Comparison of ENCODE assay signal across 9 cellular contexts in genomic region chr7:85890244-85890811, GRCh38.
DNase-seq lines count a peak whose midpoint lies in the region; ATAC-seq and TF ChIP-seq lines count a peak whose summit lies in the region.
"Had no signal": no experiment of that assay in that cellular context is flagged by ENCODE, and none has a peak within 500 bp of the region (broad histone marks: within the 10 kb centered on the region; RNA-seq: fewer than 3 reads in every experiment).

No MANE protein-coding gene starts in this region.

- H3K4me3 ChIP-seq in A673 (ENCODE audit: low read depth, low read length, poor library complexity, severe bottlenecking) (no peak overlapping the region), cardiac fibroblast (replicated peaks in 1 of 2; ENCODE audit: low read depth in 2 of 2, low read length in 2 of 2) (no peak overlapping the region)

- no peak overlapping the region for H3K27ac ChIP-seq in A673 (ENCODE audit: low read depth, low read length, poor library complexity, severe bottlenecking)

- no peaks in the 10 kb centered on the region for H3K36me3 ChIP-seq in A673 (ENCODE audit: insufficient read depth, low read length, poor library complexity, severe bottlenecking)

- DNase-seq in A673 (ENCODE audit: low spot score): peak; percentile 34
- DNase-seq in NCI-H524 treated with DMSO at 0.1 percent for 48 hours (lab: John Stamatoyannopoulos, UW): peak; percentile 4
- DNase-seq in cardiac fibroblast (ENCODE audit: low read depth in 2 of 2): peak; percentile 42 to 45
- peak; percentile 43 for DNase-seq in middle frontal gyrus (ENCODE audit: extremely low spot score, low spot score)
- no peak for DNase-seq in activated T-cell treated with anti-CD3 and anti-CD28 coated beads, Interleukin-2, amount 50 U/mL, for 48 hours
- no peak for DNase-seq in activated CD4-positive, alpha-beta T cell treated with anti-CD3 and anti-CD28 coated beads for 36 hours

- POLR2A ChIA-PET in A673 (lab: Charles Lee; ENCODE audit: low non-redundant PET): interaction anchor here (0.6 kb wide), 1 partner anchor 579 kb away, joined by 3 read pairs; no protein-coding TSS in a partner anchor
- POLR2A ChIA-PET in activated CD4-positive, alpha-beta T cell treated with anti-CD3 and anti-CD28 coated beads for 36 hours (lab: Charles Lee): no interaction called here

- CTCF ChIA-PET in A673 (lab: Charles Lee): interaction anchor here (1.0 kb wide), 4 partner anchors 579 to 1015 kb away, joined by 3 to 21 read pairs (median 6); no protein-coding TSS in a partner anchor
- CTCF ChIA-PET in activated CD4-positive, alpha-beta T cell treated with anti-CD3 and anti-CD28 coated beads for 36 hours (lab: Charles Lee): interaction anchor here (0.6 to 2.7 kb wide), 2 partner anchors 13 to 580 kb away, joined by 3 to 13 read pairs; no protein-coding TSS in a partner anchor

- peak; percentile 89 for ATAC-seq in GM18519 (IDR thresholded peaks at IDR 0.05; ENCODE audit: low FRiP score, unreplicated experiment)
- ATAC-seq in HG03103 (IDR thresholded peaks at IDR 0.05; ENCODE audit: low read depth, unreplicated experiment): peak; percentile 88
- ATAC-seq in activated CD4-positive, alpha-beta T cell treated with anti-CD3 and anti-CD28 coated beads for 36 hours: no peak

- H3K27ac Mint-ChIP-seq in activated CD4-positive, alpha-beta T cell treated with anti-CD3 and anti-CD28 coated beads for 36 hours: no peak overlapping the region

- H3K27me3 ChIP-seq in A673 (replicated peaks; ENCODE audit: insufficient read depth, low read depth, low read length, poor library complexity): no peaks in the 10 kb centered on the region

- no peaks in the 10 kb centered on the region for H3K27me3 Mint-ChIP-seq in activated CD4-positive, alpha-beta T cell treated with anti-CD3 and anti-CD28 coated beads for 36 hours
- H3K27me3 Mint-ChIP-seq: central memory CD8-positive, alpha-beta T cell had no signal

- BruUV-seq in A673 (replicated peaks; lab: Mats Ljungman, UMichigan): no TSS peak

- H3K4me3 Mint-ChIP-seq in activated CD4-positive, alpha-beta T cell treated with anti-CD3 and anti-CD28 coated beads for 36 hours: no peak overlapping the region
- H3K4me3 Mint-ChIP-seq: central memory CD8-positive, alpha-beta T cell had no signal

- no peaks in the 10 kb centered on the region for H3K4me1 ChIP-seq in A673 (ENCODE audit: insufficient read depth, low read length, poor library complexity, severe bottlenecking)

- H3K9me3 ChIP-seq in A673 (ENCODE audit: low read depth, low read length, poor library complexity, severe bottlenecking): no peaks in the 10 kb centered on the region

- no peaks in the 10 kb centered on the region for H3K4me1 Mint-ChIP-seq in activated CD4-positive, alpha-beta T cell treated with anti-CD3 and anti-CD28 coated beads for 36 hours
- H3K4me1 Mint-ChIP-seq: central memory CD8-positive, alpha-beta T cell had no signal

- intact Hi-C loops in A673 (cut with micrococcal nuclease; ENCODE audit: unreplicated experiment): loop anchor here (1.0 to 5.0 kb wide), 3 partner anchors 579 to 1017 kb away; no protein-coding TSS in a partner anchor
- intact Hi-C loops in activated CD4-positive, alpha-beta T cell treated with anti-CD3 and anti-CD28 coated beads for 36 hours (cut with DNase I, micrococcal nuclease): loop anchor here (1.0 to 5.0 kb wide), 4 partner anchors 579 to 1017 kb away; no protein-coding TSS in a partner anchor

- peaks cover 1% of the 10 kb centered on the region for H3K9me3 Mint-ChIP-seq in activated CD4-positive, alpha-beta T cell treated with anti-CD3 and anti-CD28 coated beads for 36 hours (ENCODE audit: low read depth)
- H3K9me3 Mint-ChIP-seq: central memory CD8-positive, alpha-beta T cell had no signal

- TF ChIP-seq CTCF in A673 (conservative IDR thresholded peaks at IDR 0.05; ENCODE audit: low read depth, low read length) (peak; percentile 66), cardiac fibroblast (IDR thresholded peaks at IDR 0.05; ENCODE audit: low read depth, low read length) (peak; percentile 37)

- no peaks in the 10 kb centered on the region for H3K36me3 Mint-ChIP-seq in activated CD4-positive, alpha-beta T cell treated with anti-CD3 and anti-CD28 coated beads for 36 hours (ENCODE audit: low read depth)

Comparison
In these comparisons a context has a peak if more than half of its experiments do, and no peak if none do; other contexts are left out.
1. DNase-seq: peak in A673 (single experiment), NCI-H524 treated with DMSO at 0.1 percent for 48 hours (single experiment), cardiac fibroblast (2 of 2) and middle frontal gyrus (single experiment); none in activated T-cell treated with anti-CD3 and anti-CD28 coated beads, Interleukin-2, amount 50 U/mL, for 48 hours (0 of 2) and activated CD4-positive, alpha-beta T cell treated with anti-CD3 and anti-CD28 coated beads for 36 hours (single experiment).